ENCODE assay signal across 8 cellular contexts in the genomic region with DNA sequence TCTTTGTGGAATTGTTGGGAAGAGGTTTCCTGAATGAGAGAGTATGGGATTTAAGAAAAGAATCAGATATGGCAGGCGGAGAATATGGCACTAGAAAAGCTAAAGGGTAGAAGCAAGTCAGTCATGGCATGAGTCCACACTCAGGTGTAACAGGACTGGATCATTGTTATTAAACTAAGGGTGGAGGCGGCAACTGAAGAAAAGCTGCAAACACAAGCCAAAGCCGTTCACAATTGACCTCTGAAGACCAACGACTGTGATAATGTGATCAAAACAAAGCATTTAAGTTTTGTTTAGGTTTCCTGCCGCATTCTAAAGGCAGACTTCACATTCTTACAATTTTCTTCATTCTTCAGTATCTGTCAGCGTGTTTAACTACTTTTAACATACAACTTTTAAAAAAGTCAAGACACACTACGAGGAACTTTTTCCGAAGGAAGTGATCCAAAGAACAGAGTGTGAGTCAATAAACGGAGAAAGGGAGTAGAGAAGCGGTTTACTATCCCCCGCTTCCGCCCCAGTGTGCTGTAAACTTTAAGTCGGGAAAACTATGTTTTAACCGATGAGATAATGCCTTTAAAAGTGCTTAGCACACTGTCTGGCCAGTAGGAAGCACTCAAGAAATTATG. TPM values are rescaled to one million over a fixed set of nuclear protein-coding genes. Genes with fewer than 3 reads are reported as not detected.
DNase-seq lines count a peak whose midpoint lies in the region; ATAC-seq and TF ChIP-seq lines count a peak whose summit lies in the region.

No MANE protein-coding gene starts in this region.

- H3K27me3 Mint-ChIP-seq in activated CD8-positive, alpha-beta memory T cell treated with anti-CD3 and anti-CD28 coated beads, Interleukin-2, amount 10 ng/mL, durations not matched to agents 7 days and 5 days: no peaks in the 10 kb centered on the region
- no peaks in the 10 kb centered on the region for H3K27me3 Mint-ChIP-seq in WTC11 (ENCODE audit: low read depth)
- H3K27me3 Mint-ChIP-seq in natural killer cell treated with Interleukin-12 subunit alpha and Interleukin-12 subunit beta and Interleukin-15 and Interleukin-18, amount 100 ng/mL, for 72 hours: no peaks in the 10 kb centered on the region

- H3K4me3 Mint-ChIP-seq in activated CD8-positive, alpha-beta memory T cell treated with anti-CD3 and anti-CD28 coated beads, Interleukin-2, amount 10 ng/mL, durations not matched to agents 7 days and 5 days: peak overlapping the region; percentile 93
- peak overlapping the region; percentile 88 for H3K4me3 Mint-ChIP-seq in WTC11
- peak overlapping the region; percentile 98 for H3K4me3 Mint-ChIP-seq in natural killer cell treated with Interleukin-12 subunit alpha and Interleukin-12 subunit beta and Interleukin-15 and Interleukin-18, amount 100 ng/mL, for 72 hours

- TF ChIP-seq POLR2A in esophagus squamous epithelium (IDR thresholded peaks at IDR 0.05): no peak

- intact Hi-C loops in esophagus squamous epithelium (cut with DNase I): no loop called here

- peak overlapping the region; percentile 97 to 99 (median 98) for H3K27ac ChIP-seq in esophagus squamous epithelium

- peaks cover 34% of the 10 kb centered on the region for H3K4me1 Mint-ChIP-seq in activated CD8-positive, alpha-beta memory T cell treated with anti-CD3 and anti-CD28 coated beads, Interleukin-2, amount 10 ng/mL, durations not matched to agents 7 days and 5 days
- peaks cover 43% of the 10 kb centered on the region for H3K4me1 Mint-ChIP-seq in WTC11
- H3K4me1 Mint-ChIP-seq in natural killer cell treated with Interleukin-12 subunit alpha and Interleukin-12 subunit beta and Interleukin-15 and Interleukin-18, amount 100 ng/mL, for 72 hours (ENCODE audit: low read depth in 2 of 2): peaks cover 37 to 44% of the 10 kb centered on the region in 2 donors

- peaks cover 3% of the 10 kb centered on the region for H3K36me3 Mint-ChIP-seq in activated CD8-positive, alpha-beta memory T cell treated with anti-CD3 and anti-CD28 coated beads, Interleukin-2, amount 10 ng/mL, durations not matched to agents 7 days and 5 days
- no peaks in the 10 kb centered on the region for H3K36me3 Mint-ChIP-seq in WTC11
- no peaks in the 10 kb centered on the region for H3K36me3 Mint-ChIP-seq in natural killer cell treated with Interleukin-12 subunit alpha and Interleukin-12 subunit beta and Interleukin-15 and Interleukin-18, amount 100 ng/mL, for 72 hours

- TF ChIP-seq CTCF in WTC11 (IDR thresholded peaks at IDR 0.05): no peak
- no peak for TF ChIP-seq CTCF in esophagus squamous epithelium (IDR thresholded peaks at IDR 0.05)

- H3K27ac Mint-ChIP-seq in activated CD8-positive, alpha-beta memory T cell treated with anti-CD3 and anti-CD28 coated beads, Interleukin-2, amount 10 ng/mL, durations not matched to agents 7 days and 5 days: peak overlapping the region; percentile 97
- H3K27ac Mint-ChIP-seq in WTC11: peak overlapping the region; percentile 88
- H3K27ac Mint-ChIP-seq in natural killer cell treated with Interleukin-12 subunit alpha and Interleukin-12 subunit beta and Interleukin-15 and Interleukin-18, amount 100 ng/mL, for 72 hours: peak overlapping the region; percentile 70 to 95

- no peaks in the 10 kb centered on the region for H3K9me3 Mint-ChIP-seq in activated CD8-positive, alpha-beta memory T cell treated with anti-CD3 and anti-CD28 coated beads, Interleukin-2, amount 10 ng/mL, durations not matched to agents 7 days and 5 days (ENCODE audit: low read depth)
- no peaks in the 10 kb centered on the region for H3K9me3 Mint-ChIP-seq in WTC11
- H3K9me3 Mint-ChIP-seq in natural killer cell treated with Interleukin-12 subunit alpha and Interleukin-12 subunit beta and Interleukin-15 and Interleukin-18, amount 100 ng/mL, for 72 hours: no peaks in the 10 kb centered on the region

- POLR2A ChIA-PET in WTC11 (lab: Charles Lee): interaction anchor here (0.6 to 1.2 kb wide), 2 partner anchors 16 to 21 kb away, joined by 3 to 4 read pairs; no protein-coding TSS in a partner anchor

- no peaks in the 10 kb centered on the region for H3K27me3 ChIP-seq in esophagus squamous epithelium

- no peaks in the 10 kb centered on the region for H3K36me3 ChIP-seq in esophagus squamous epithelium

- no peaks in the 10 kb centered on the region for H3K9me3 ChIP-seq in esophagus squamous epithelium

- peak; percentile 8 for ATAC-seq in activated CD8-positive, alpha-beta memory T cell treated with anti-CD3 and anti-CD28 coated beads, Interleukin-2, amount 10 ng/mL, durations not matched to agents 7 days and 5 days
- ATAC-seq in HG03469 (IDR thresholded peaks at IDR 0.05; ENCODE audit: unreplicated experiment) (peak; percentile 2), WTC11 (no peak), HG03135 (IDR thresholded peaks at IDR 0.05; ENCODE audit: unreplicated experiment) (no peak)
- peak in 1 of 2 donors; percentile 0 for ATAC-seq in natural killer cell treated with Interleukin-12 subunit alpha and Interleukin-12 subunit beta and Interleukin-15 and Interleukin-18, amount 100 ng/mL, for 72 hours

- peak overlapping the region; percentile 80 to 96 (median 90) for H3K4me3 ChIP-seq in esophagus squamous epithelium

- DNase-seq in activated CD8-positive, alpha-beta memory T cell treated with anti-CD3 and anti-CD28 coated beads, Interleukin-2, amount 10 ng/mL, durations not matched to agents 7 days and 5 days: no peak
- DNase-seq in activated CD8-positive, alpha-beta memory T cell treated with anti-CD3 and anti-CD28 coated beads for 24 hours: no peak
- DNase-seq in WTC11 (ENCODE audit: low spot score) (no peak), esophagus squamous epithelium (lab: John Stamatoyannopoulos, UW) (no peak), HPDE6-E6E7 (ENCODE audit: extremely low spot score) (no peak)
- no peak for DNase-seq in natural killer cell treated with Interleukin-12 subunit alpha and Interleukin-12 subunit beta and Interleukin-15 and Interleukin-18, amount 100 ng/mL, for 72 hours (ENCODE audit: low spot score)

- H3K4me1 ChIP-seq in esophagus squamous epithelium: peaks cover 8 to 82% (median 26%) of the 10 kb centered on the region in 3 donors

- CTCF ChIA-PET in activated CD8-positive, alpha-beta memory T cell treated with anti-CD3 and anti-CD28 coated beads, Interleukin-2, amount 10 ng/mL, durations not matched to agents 7 days and 5 days (lab: Charles Lee): interaction anchor here (0.6 to 1.3 kb wide), 2 partner anchors 10 to 31 kb away, joined by 3 to 5 read pairs; no protein-coding TSS in a partner anchor
- CTCF ChIA-PET in WTC11 (lab: Charles Lee): interaction anchor here (0.6 kb wide), 2 partner anchors 12 to 323 kb away, joined by 3 to 7 read pairs; no protein-coding TSS in a partner anchor

- WGBS in esophagus squamous epithelium, 2 donors: 3 to 7% methylated on average over 14 of the region's 14 CpGs

TF ChIP-seq in WTC11, 78 proteins besides CTCF, POLR2A, EP300 and RAD21:
- TF ChIP-seq SMAD4 (CRISPR knock-in tag; IDR thresholded peaks at IDR 0.05): no peak
- TF ChIP-seq, protein P1, sequence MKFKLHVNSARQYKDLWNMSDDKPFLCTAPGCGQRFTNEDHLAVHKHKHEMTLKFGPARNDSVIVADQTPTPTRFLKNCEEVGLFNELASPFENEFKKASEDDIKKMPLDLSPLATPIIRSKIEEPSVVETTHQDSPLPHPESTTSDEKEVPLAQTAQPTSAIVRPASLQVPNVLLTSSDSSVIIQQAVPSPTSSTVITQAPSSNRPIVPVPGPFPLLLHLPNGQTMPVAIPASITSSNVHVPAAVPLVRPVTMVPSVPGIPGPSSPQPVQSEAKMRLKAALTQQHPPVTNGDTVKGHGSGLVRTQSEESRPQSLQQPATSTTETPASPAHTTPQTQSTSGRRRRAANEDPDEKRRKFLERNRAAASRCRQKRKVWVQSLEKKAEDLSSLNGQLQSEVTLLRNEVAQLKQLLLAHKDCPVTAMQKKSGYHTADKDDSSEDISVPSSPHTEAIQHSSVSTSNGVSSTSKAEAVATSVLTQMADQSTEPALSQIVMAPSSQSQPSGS (CRISPR knock-in tag; IDR thresholded peaks at IDR 0.05; ENCODE audit: borderline replicate concordance, low read depth): no peak

RNA-seq across cellular contexts. Expression of a gene that starts 0.9 kb away (rescaled TPM):
- total RNA-seq in activated CD8-positive, alpha-beta memory T cell treated with anti-CD3 and anti-CD28 coated beads, Interleukin-2, amount 10 ng/mL, durations not matched to agents 7 days and 5 days: 10 to 100 TPM; 55.3 to 61.6 TPM
- 31.2 to 35.8 TPM (median 33.8 TPM) in 3 replicates for total RNA-seq in WTC11 (2021)
- 10 to 100 TPM; 30.1 to 88.9 (median 75.4) TPM for total RNA-seq in esophagus squamous epithelium
- 10 to 100 TPM; 42.4 to 89.3 TPM for total RNA-seq in natural killer cell treated with Interleukin-12 subunit alpha and Interleukin-12 subunit beta and Interleukin-15 and Interleukin-18, amount 100 ng/mL, for 72 hours

Comparison
In these comparisons a context has a peak if more than half of its experiments do, and no peak if none do; other contexts are left out.
1. ATAC-seq: peak in activated CD8-positive, alpha-beta memory T cell treated with anti-CD3 and anti-CD28 coated beads, Interleukin-2, amount 10 ng/mL, durations not matched to agents 7 days and 5 days (single experiment) and HG03469 (single experiment); none in WTC11 (single experiment) and HG03135 (single experiment).
2. Peak in every context shown above with its lines, with median percentiles within 50 percentile points of each other: H3K27ac Mint-ChIP-seq and H3K4me3 Mint-ChIP-seq.